ENCODE assay signal across 28 cellular contexts in the genomic region with DNA sequence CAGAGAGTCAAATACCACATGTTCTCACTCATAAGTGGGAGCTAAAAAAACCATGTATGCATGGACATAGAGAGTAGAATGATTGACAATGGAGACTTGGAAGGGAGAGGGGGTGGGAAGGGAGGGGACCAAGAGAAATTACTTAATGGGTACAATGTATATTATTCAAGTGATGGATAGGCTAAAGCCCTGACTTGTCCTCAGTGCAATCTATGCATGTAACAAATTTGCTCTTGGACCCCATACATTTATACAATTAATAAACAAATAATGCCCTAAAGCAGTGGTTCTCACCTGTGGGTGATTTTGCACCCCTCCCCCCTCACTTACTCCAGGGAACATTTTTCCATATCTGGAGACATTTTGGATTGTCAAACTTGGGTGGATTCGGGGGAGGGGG.
"Had no signal": no experiment of that assay in that cellular context is flagged by ENCODE, and none has a peak within 500 bp of the region (broad histone marks: within the 10 kb centered on the region; RNA-seq: fewer than 3 reads in every experiment).

No MANE protein-coding gene starts in this region.

- H3K4me1 ChIP-seq: foreskin keratinocyte had no signal

- H3K27me3 Mint-ChIP-seq: dendritic cell treated with granulocyte-macrophage colony-stimulating factor and Interleukin-4, amounts not matched to agents 40 ng/mL and 50 ng/mL, for 4 days; effector memory CD8-positive, alpha-beta T cell had no signal

- H3K27ac ChIP-seq: colonic mucosa, dorsolateral prefrontal cortex, epithelial cell of prostate, esophagus squamous epithelium, foreskin keratinocyte, gastrocnemius medialis, gastroesophageal sphincter, heart left ventricle, heart right ventricle had no signal

- ATAC-seq: effector memory CD8-positive, alpha-beta T cell; esophagus mucosa; foreskin keratinocyte; gastrocnemius medialis; gastroesophageal sphincter; heart left ventricle; heart right ventricle had no signal

- H3K4me3 Mint-ChIP-seq: dendritic cell treated with granulocyte-macrophage colony-stimulating factor and Interleukin-4, amounts not matched to agents 40 ng/mL and 50 ng/mL, for 4 days; effector memory CD8-positive, alpha-beta T cell; endodermal cell had no signal

- H3K4me3 ChIP-seq: colonic mucosa, coronary artery, dorsolateral prefrontal cortex, esophagus squamous epithelium, gastrocnemius medialis, gastroesophageal sphincter, heart left ventricle, heart right ventricle had no signal

- H3K9me3 Mint-ChIP-seq: dendritic cell treated with granulocyte-macrophage colony-stimulating factor and Interleukin-4, amounts not matched to agents 40 ng/mL and 50 ng/mL, for 4 days; effector memory CD8-positive, alpha-beta T cell; endodermal cell had no signal

- H3K27ac Mint-ChIP-seq: dendritic cell treated with granulocyte-macrophage colony-stimulating factor and Interleukin-4, amounts not matched to agents 40 ng/mL and 50 ng/mL, for 4 days; effector memory CD8-positive, alpha-beta T cell; endodermal cell had no signal

- H3K9me3 ChIP-seq: colonic mucosa, esophagus squamous epithelium, gastrocnemius medialis, gastroesophageal sphincter, heart left ventricle, heart right ventricle had no signal

- DNase-seq: colonic mucosa; cortex of kidney; dermis blood vessel endothelial cell; dorsolateral prefrontal cortex; effector CD4-positive, alpha-beta T cell; effector CD8-positive, alpha-beta T cell; effector memory CD4-positive, alpha-beta T cell; effector memory CD8-positive, alpha-beta T cell; endodermal cell; erythroblast; esophagus squamous epithelium; foreskin fibroblast; foreskin keratinocyte; foreskin melanocyte; gastrocnemius medialis; glutamatergic neuron; head of caudate nucleus; heart left ventricle; heart right ventricle had no signal

- H3K36me3 ChIP-seq: colonic mucosa, esophagus squamous epithelium, gastrocnemius medialis, gastroesophageal sphincter, heart left ventricle, heart right ventricle had no signal

- H3K27me3 ChIP-seq: colonic mucosa, esophagus squamous epithelium, foreskin keratinocyte, gastrocnemius medialis, gastroesophageal sphincter, heart left ventricle, heart right ventricle had no signal

- FAIRE-seq: colon, endometrium, endothelial cell of umbilical vein, frontal cortex had no signal
